22 cellular contexts compared by ENCODE assay signal in the genomic region with DNA sequence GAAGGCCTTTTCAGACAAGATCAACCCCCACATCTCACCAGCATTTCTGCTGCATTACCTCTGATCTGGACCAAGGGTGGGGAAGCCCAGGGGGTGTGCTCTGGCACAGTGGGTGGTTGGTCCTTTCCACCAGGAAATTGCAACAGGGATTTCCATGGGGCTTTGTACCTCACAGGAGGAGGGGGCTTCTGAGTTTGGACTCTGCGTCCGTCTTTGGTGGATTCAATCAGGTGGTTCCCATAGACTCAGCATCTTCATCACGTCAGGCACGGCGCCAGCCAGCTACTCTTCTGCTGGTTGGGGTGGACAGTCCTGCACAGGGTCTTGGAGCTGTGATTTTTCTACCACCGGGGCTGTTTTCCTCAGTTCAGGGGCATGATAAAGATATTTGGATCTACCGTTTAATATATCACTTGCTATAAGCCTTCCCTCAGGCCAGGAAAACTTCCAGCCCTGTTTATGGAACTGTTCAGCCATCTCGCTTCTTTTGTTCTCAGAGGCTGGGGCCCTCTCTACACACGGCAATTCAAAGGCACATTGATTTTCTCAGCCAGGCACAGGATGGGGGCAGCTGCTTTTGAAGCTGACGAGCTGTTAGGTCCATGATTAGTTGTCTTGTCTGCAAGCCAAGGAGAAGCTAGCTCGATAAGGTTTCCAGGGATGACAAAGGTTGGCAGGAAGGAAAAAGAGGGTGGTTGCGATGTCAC.
A peak's percentile ranks its signal among the peaks of the same experiment; 100 is the strongest.
DNase-seq lines count a peak whose midpoint lies in the region; TF ChIP-seq lines count a peak whose summit lies in the region.
"Had no signal": no experiment of that assay in that cellular context is flagged by ENCODE, and none has a peak within 500 bp of the region (broad histone marks: within the 10 kb centered on the region; RNA-seq: fewer than 3 reads in every experiment).

No MANE protein-coding gene starts in this region.

- peaks cover 5% of the 10 kb centered on the region for H3K9me3 Mint-ChIP-seq in glutamatergic neuron (ENCODE audit: unreplicated experiment)
- H3K9me3 Mint-ChIP-seq: activated CD4-positive, alpha-beta T cell treated with anti-CD3 and anti-CD28 coated beads, Interleukin-2, amount 10 ng/mL, durations not matched to agents 7 days and 5 days; CD14-positive monocyte; natural killer cell had no signal

- H3K36me3 Mint-ChIP-seq in glutamatergic neuron (ENCODE audit: unreplicated experiment), result no peaks in the 10 kb centered on the region
- H3K36me3 Mint-ChIP-seq: CD14-positive monocyte, natural killer cell had no signal

- DNase-seq in NCI-H1092 treated with DMSO at 0.1 percent for 48 hours (lab: John Stamatoyannopoulos, UW), result peak; percentile 88
- peak; percentile 89 for DNase-seq in NCI-H345 treated with DMSO at 0.1 percent for 48 hours (lab: John Stamatoyannopoulos, UW; ENCODE audit: unreplicated experiment)
- no peak for DNase-seq in glutamatergic neuron
- DNase-seq in retina, result peak; percentile 57
- DNase-seq in SHP77 (lab: John Stamatoyannopoulos, UW), result no peak
- no peak for DNase-seq in SKM-1 (lab: John Stamatoyannopoulos, UW; ENCODE audit: unreplicated experiment)
- no peak for DNase-seq in glomerular visceral epithelial cell (ENCODE audit: extremely low spot score)
- DNase-seq: activated CD4-positive, alpha-beta T cell treated with anti-CD3 and anti-CD28 coated beads, Interleukin-2, amount 10 ng/mL, durations not matched to agents 7 days and 5 days; activated T-cell treated with anti-CD3 and anti-CD28 coated beads, Interleukin-2, amount 50 U/mL, for 48 hours; DND-41; effector CD8-positive, alpha-beta T cell; heart left ventricle; lower lobe of right lung; MV-4-11; natural killer cell; NCI-H1930; PC-3; stimulated activated naive CD4-positive, alpha-beta T cell treated with Interleukin-2 at 50 U/mL for 16 hours; T1000; testis; WERI-Rb-1 had no signal

- H3K4me3 Mint-ChIP-seq in glutamatergic neuron (ENCODE audit: unreplicated experiment), result peak overlapping the region; percentile 43
- H3K4me3 Mint-ChIP-seq: activated CD4-positive, alpha-beta T cell treated with anti-CD3 and anti-CD28 coated beads, Interleukin-2, amount 10 ng/mL, durations not matched to agents 7 days and 5 days; CD14-positive monocyte; natural killer cell had no signal

- peak overlapping the region; percentile 60 for H3K27ac Mint-ChIP-seq in glutamatergic neuron (ENCODE audit: unreplicated experiment)
- H3K27ac Mint-ChIP-seq: activated CD4-positive, alpha-beta T cell treated with anti-CD3 and anti-CD28 coated beads, Interleukin-2, amount 10 ng/mL, durations not matched to agents 7 days and 5 days; CD14-positive monocyte; natural killer cell had no signal

- TF ChIP-seq CTCF in glutamatergic neuron (IDR thresholded peaks at IDR 0.05; ENCODE audit: partially characterized antibody, unreplicated experiment), result no peak

- peaks cover 12% of the 10 kb centered on the region for H3K4me1 Mint-ChIP-seq in glutamatergic neuron (ENCODE audit: low read depth, unreplicated experiment)
- H3K4me1 Mint-ChIP-seq: activated CD4-positive, alpha-beta T cell treated with anti-CD3 and anti-CD28 coated beads, Interleukin-2, amount 10 ng/mL, durations not matched to agents 7 days and 5 days; CD14-positive monocyte; natural killer cell had no signal

- peaks cover 4% of the 10 kb centered on the region for H3K27me3 Mint-ChIP-seq in glutamatergic neuron (ENCODE audit: unreplicated experiment)

Comparison
In these comparisons a context has a peak if more than half of its experiments do, and no peak if none do; other contexts are left out.
1. DNase-seq: peak in NCI-H1092 treated with DMSO at 0.1 percent for 48 hours (single experiment), NCI-H345 treated with DMSO at 0.1 percent for 48 hours (single experiment) and retina (single experiment); none in glutamatergic neuron (single experiment), SHP77 (0 of 2), SKM-1 (single experiment) and glomerular visceral epithelial cell (single experiment).